ENCODE assay signal across 29 cellular contexts in the genomic region with DNA sequence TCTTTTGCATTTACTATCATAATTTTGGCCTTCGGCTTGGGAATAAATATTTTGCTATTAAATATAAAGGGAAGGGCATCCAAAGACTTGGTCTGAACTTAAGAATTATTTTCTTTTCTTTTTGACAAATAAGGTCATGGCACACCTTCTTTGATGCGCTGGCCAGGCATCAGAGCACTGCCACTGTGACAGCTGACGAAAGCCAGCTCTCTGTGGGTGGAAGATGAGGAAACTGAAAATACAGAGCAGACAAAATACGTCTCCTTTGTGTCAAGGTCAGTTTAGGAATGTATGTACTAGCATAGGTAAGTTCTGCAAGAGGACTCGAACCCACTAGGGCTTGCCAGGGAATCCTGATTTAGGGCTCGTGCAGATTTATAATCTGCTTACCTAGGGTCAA.
"Had no signal": no experiment of that assay in that cellular context is flagged by ENCODE, and none has a peak within 500 bp of the region (broad histone marks: within the 10 kb centered on the region; RNA-seq: fewer than 3 reads in every experiment).

No MANE protein-coding gene starts in this region.

- ATAC-seq: activated naive CD4-positive, alpha-beta T cell treated with anti-CD3 and anti-CD28 coated beads, Interleukin-2, amount 50 U/mL, for 72 hours; activated naive CD8-positive, alpha-beta T cell treated with anti-CD3 and anti-CD28 coated beads, Interleukin-2, amount 50 U/mL, for 24 hours; activated T-cell treated with anti-CD3 and anti-CD28 coated beads, Interleukin-2, amount 50 U/mL, for 4 hours; activated T-cell treated with anti-CD3 and anti-CD28 coated beads, Interleukin-2, amount 50 U/mL, for 72 hours; activated T-helper 17 cell treated with anti-CD3 and anti-CD28 coated beads, Interleukin-2, amount 50 U/mL, for 72 hours; body of pancreas had no signal

- DNase-seq: activated effector memory CD4-positive, alpha-beta T cell treated with anti-CD3 and anti-CD28 coated beads, Interleukin-2, amount 50 U/mL, for 16 hours; activated effector memory CD4-positive, alpha-beta T cell treated with Interleukin-2 at 50 U/mL for 16 hours; activated gamma-delta T cell; activated gamma-delta T cell treated with Interleukin-2 at 50 U/mL for 16 hours; activated naive CD4-positive, alpha-beta T cell; activated naive CD4-positive, alpha-beta T cell treated with anti-CD3 and anti-CD28 coated beads for 36 hours; activated naive CD4-positive, alpha-beta T cell treated with anti-CD3 and anti-CD28 coated beads, Interleukin-2, amount 10 ng/mL, durations not matched to agents 7 days and 5 days; activated naive CD4-positive, alpha-beta T cell treated with anti-CD3 and anti-CD28 coated beads, Interleukin-2, amount 50 U/mL, for 16 hours; activated naive CD4-positive, alpha-beta T cell treated with Interleukin-2 at 50 U/mL for 16 hours; activated naive CD8-positive, alpha-beta T cell treated with anti-CD3 and anti-CD28 coated beads for 36 hours; activated naive CD8-positive, alpha-beta T cell treated with anti-CD3 and anti-CD28 coated beads, Interleukin-2, amount 10 ng/mL, durations not matched to agents 7 days and 5 days; activated naive CD8-positive, alpha-beta T cell treated with anti-CD3 and anti-CD28 coated beads, Interleukin-2, amount 50 U/mL, for 24 hours; activated T-cell treated with anti-CD3 and anti-CD28 coated beads, Interleukin-2, amount 50 U/mL, for 1 hour; activated T-cell treated with anti-CD3 and anti-CD28 coated beads, Interleukin-2, amount 50 U/mL, for 24 hours; activated T-cell treated with anti-CD3 and anti-CD28 coated beads, Interleukin-2, amount 50 U/mL, for 4 hours; activated T-cell treated with anti-CD3 and anti-CD28 coated beads, Interleukin-2, amount 50 U/mL, for 48 hours; activated T-cell treated with anti-CD3 and anti-CD28 coated beads, Interleukin-2, amount 50 U/mL, for 72 hours; adrenal gland; amniotic stem cell; amygdala; anterior cingulate cortex; aorta; body of pancreas; brain microvascular endothelial cell; caudate nucleus; central memory CD4-positive, alpha-beta T cell; cerebellar nuclear complex had no signal
